Comparison of ENCODE assay signal across 9 cellular contexts in genomic region chr2:105287692-105288091, GRCh38. TPM values are rescaled to one million over a fixed set of nuclear protein-coding genes. Genes with fewer than 3 reads are reported as not detected.
DNase-seq lines count a peak whose midpoint lies in the region; ATAC-seq and TF ChIP-seq lines count a peak whose summit lies in the region.
"Had no signal": no experiment of that assay in that cellular context is flagged by ENCODE, and none has a peak within 500 bp of the region (broad histone marks: within the 10 kb centered on the region; RNA-seq: fewer than 3 reads in every experiment).

No MANE protein-coding gene starts in this region.

- BruUV-seq in Calu3 (replicated peaks; lab: Mats Ljungman, UMichigan) = no TSS peak

- H3K36me3 ChIP-seq in GM23338 (ENCODE audit: insufficient read depth) (peaks cover 11% of the 10 kb centered on the region), Peyer's patch (peaks cover 0 to 55% (median 0%) of the 10 kb centered on the region in 3 donors)

- intact Hi-C loops in Calu3 (cut with micrococcal nuclease; ENCODE audit: unreplicated experiment) = no loop called here

- H3F3A ChIP-seq in GM23338 (replicated peaks; ENCODE audit: low read depth) = no peaks in the 10 kb centered on the region

- H3K79me2 ChIP-seq in GM23338 (replicated peaks; ENCODE audit: insufficient read depth) = no peaks in the 10 kb centered on the region

- H3K27me3 Mint-ChIP-seq in Calu3 (ENCODE audit: unreplicated experiment) (no peaks in the 10 kb centered on the region), GM23338 (ENCODE audit: insufficient read depth, low read depth, poor library complexity) (peaks cover 2% of the 10 kb centered on the region), chondrocyte (ENCODE audit: low read depth) (no peaks in the 10 kb centered on the region), nephron progenitor cell (ENCODE audit: low read depth, poor library complexity) (no peaks in the 10 kb centered on the region)

- H3K4me2 ChIP-seq in GM23338 = no peak overlapping the region

- TF ChIP-seq CTCF in Calu3 (IDR thresholded peaks at IDR 0.05; ENCODE audit: unreplicated experiment) = peak; percentile 28
- TF ChIP-seq CTCF in GM23338 (conservative IDR thresholded peaks at IDR 0.05; ENCODE audit: low read depth in 2 of 2) = peak; percentile 68 to 74
- TF ChIP-seq CTCF in Peyer's patch (IDR thresholded peaks at IDR 0.05) = peak in 4 of 6 experiments; percentile 25 to 40 (median 35)
- peak; percentile 76 for TF ChIP-seq CTCF in chondrocyte (IDR thresholded peaks at IDR 0.05)
- no peak for TF ChIP-seq CTCF in nephron progenitor cell (IDR thresholded peaks at IDR 0.05)

- no peak overlapping the region for H3K4me3 ChIP-seq in GM23338
- no peak overlapping the region for H3K4me3 ChIP-seq in Peyer's patch
- H3K4me3 ChIP-seq: SJSA1 had no signal

- ATAC-seq in GM23338 (peak; percentile 78), HG02884 (IDR thresholded peaks at IDR 0.05; ENCODE audit: unreplicated experiment) (no peak), HG02642 (IDR thresholded peaks at IDR 0.05; ENCODE audit: poor library complexity, unreplicated experiment) (no peak), HG03108 (IDR thresholded peaks at IDR 0.05; ENCODE audit: unreplicated experiment) (no peak)

- H3K27me3 ChIP-seq in GM23338 (ENCODE audit: insufficient read depth) = no peaks in the 10 kb centered on the region
- H3K27me3 ChIP-seq in Peyer's patch = no peaks in the 10 kb centered on the region
- H3K27me3 ChIP-seq: SJSA1 had no signal

- peaks cover 18% of the 10 kb centered on the region for H3K36me3 Mint-ChIP-seq in Calu3 (ENCODE audit: insufficient read depth, unreplicated experiment)
- H3K36me3 Mint-ChIP-seq in GM23338 (ENCODE audit: low read depth) = peaks cover 27% of the 10 kb centered on the region
- peaks cover 25% of the 10 kb centered on the region for H3K36me3 Mint-ChIP-seq in chondrocyte (ENCODE audit: low read depth)
- H3K36me3 Mint-ChIP-seq in nephron progenitor cell (ENCODE audit: low read depth) = peaks cover 32% of the 10 kb centered on the region

- no peaks in the 10 kb centered on the region for H3K9me3 ChIP-seq in Peyer's patch
- H3K9me3 ChIP-seq: SJSA1 had no signal

- DNase-seq in Calu3 (peak; percentile 46), GM23338 (ENCODE audit: low spot score) (peak; percentile 80), Peyer's patch (peak in 1 of 3 donors; percentile 62), chondrocyte (ENCODE audit: low spot score) (no peak), nephron progenitor cell (peak; percentile 35)

- H3K27ac ChIP-seq in GM23338 (ENCODE audit: low read depth) (no peak overlapping the region), Peyer's patch (no peak overlapping the region)
- H3K27ac ChIP-seq: SJSA1 had no signal

- H4K20me1 ChIP-seq in GM23338 (replicated peaks; ENCODE audit: insufficient read depth) = no peaks in the 10 kb centered on the region; the same call in 1 of the 2 replicates

- CTCF ChIA-PET in Calu3 (lab: Charles Lee) = no interaction called here

- H2AFZ ChIP-seq in GM23338 = no peak overlapping the region

- H3K4me1 Mint-ChIP-seq in Calu3 (ENCODE audit: low read depth, unreplicated experiment) (no peaks in the 10 kb centered on the region), GM23338 (peaks cover 4% of the 10 kb centered on the region; the same call in 2 of the 3 replicates), chondrocyte (ENCODE audit: low read depth) (peaks cover 14% of the 10 kb centered on the region), nephron progenitor cell (peaks cover 7% of the 10 kb centered on the region)

- H3K9me2 ChIP-seq in GM23338 (ENCODE audit: insufficient read depth) = no peaks in the 10 kb centered on the region

- H3K4me3 Mint-ChIP-seq in Calu3 (ENCODE audit: low read depth, unreplicated experiment) (no peak overlapping the region), GM23338 (no peak overlapping the region), chondrocyte (ENCODE audit: unreplicated experiment) (no peak overlapping the region), nephron progenitor cell (no peak overlapping the region)

- H3K9me3 Mint-ChIP-seq in Calu3 (ENCODE audit: low read depth, unreplicated experiment) (no peaks in the 10 kb centered on the region), GM23338 (no peaks in the 10 kb centered on the region), chondrocyte (ENCODE audit: low read depth) (no peaks in the 10 kb centered on the region), nephron progenitor cell (no peaks in the 10 kb centered on the region)

- H3K27ac Mint-ChIP-seq in Calu3 (ENCODE audit: unreplicated experiment) (no peak overlapping the region), GM23338 (peak overlapping the region; percentile 75; the same call in 1 of the 2 replicates), chondrocyte (ENCODE audit: unreplicated experiment) (no peak overlapping the region), nephron progenitor cell (no peak overlapping the region)

- H3K4me1 ChIP-seq in GM23338 (ENCODE audit: insufficient read depth) (no peaks in the 10 kb centered on the region), Peyer's patch (no peaks in the 10 kb centered on the region)

- no peak for TF ChIP-seq POLR2A in Peyer's patch (IDR thresholded peaks at IDR 0.05)

TF ChIP-seq in GM23338, 12 proteins besides CTCF, POLR2A, EP300 and RAD21 (continues in another document):
- 0 out of 2 replicates have a peak, but pooled peaks have one; percentile 8 for TF ChIP-seq ZNF462 (CRISPR knock-in tag; IDR thresholded peaks at IDR 0.05)

RNA-seq across cellular contexts. Expression of gene TGFBRAP1, which starts 41.8 kb away (rescaled TPM):
- total RNA-seq in Calu3 (2022) (24.3 and 24.5 TPM in 2 replicates), Peyer's patch (10 to 100 TPM; 17.7 to 29.0 (median 26.2) TPM), chondrocyte (18.3 to 21.4 TPM (median 18.5 TPM) in 3 replicates)
- 21.2 and 23.5 TPM in 2 replicates for total RNA-seq in GM23338 (2014; rRNA removed; shearing (Covaris generic))
- 6.3 and 8.2 TPM in 2 replicates for polyA plus RNA-seq in GM23338 (2016; fragmentation: Nextera tagmentation; extraction: Ambion mirVana)

RNA-seq across cellular contexts. Expression of gene GPR45, which starts 46.1 kb away (rescaled TPM):
- not detected in 2 replicates for total RNA-seq in Calu3 (2022)
- 0.21 and 0.23 TPM in 2 replicates for total RNA-seq in GM23338 (2014; rRNA removed; shearing (Covaris generic))
- polyA plus RNA-seq in GM23338 (2016; fragmentation: Nextera tagmentation; extraction: Ambion mirVana) = 0.26 TPM in 1 of 2 replicates, not detected in the other
- total RNA-seq in Peyer's patch = not detected
- not detected in 3 replicates for total RNA-seq in chondrocyte

RNA-seq across cellular contexts. Expression of gene C2orf49, which starts 49.6 kb away (rescaled TPM):
- total RNA-seq in Calu3 (2022) (18.1 and 19.0 TPM in 2 replicates), Peyer's patch (10 to 100 TPM in 3 of 4 donors, 1 to 10 TPM in 1; 6.8 to 83.3 (median 18.0) TPM), chondrocyte (14.9 to 15.3 TPM (median 14.9 TPM) in 3 replicates)
- total RNA-seq in GM23338 (2014; rRNA removed; shearing (Covaris generic)) = 19.6 and 26.0 TPM in 2 replicates
- polyA plus RNA-seq in GM23338 (2016; fragmentation: Nextera tagmentation; extraction: Ambion mirVana) = 33.8 and 34.7 TPM in 2 replicates
